Comparison of ENCODE assay signal across 9 cellular contexts in the genomic region with DNA sequence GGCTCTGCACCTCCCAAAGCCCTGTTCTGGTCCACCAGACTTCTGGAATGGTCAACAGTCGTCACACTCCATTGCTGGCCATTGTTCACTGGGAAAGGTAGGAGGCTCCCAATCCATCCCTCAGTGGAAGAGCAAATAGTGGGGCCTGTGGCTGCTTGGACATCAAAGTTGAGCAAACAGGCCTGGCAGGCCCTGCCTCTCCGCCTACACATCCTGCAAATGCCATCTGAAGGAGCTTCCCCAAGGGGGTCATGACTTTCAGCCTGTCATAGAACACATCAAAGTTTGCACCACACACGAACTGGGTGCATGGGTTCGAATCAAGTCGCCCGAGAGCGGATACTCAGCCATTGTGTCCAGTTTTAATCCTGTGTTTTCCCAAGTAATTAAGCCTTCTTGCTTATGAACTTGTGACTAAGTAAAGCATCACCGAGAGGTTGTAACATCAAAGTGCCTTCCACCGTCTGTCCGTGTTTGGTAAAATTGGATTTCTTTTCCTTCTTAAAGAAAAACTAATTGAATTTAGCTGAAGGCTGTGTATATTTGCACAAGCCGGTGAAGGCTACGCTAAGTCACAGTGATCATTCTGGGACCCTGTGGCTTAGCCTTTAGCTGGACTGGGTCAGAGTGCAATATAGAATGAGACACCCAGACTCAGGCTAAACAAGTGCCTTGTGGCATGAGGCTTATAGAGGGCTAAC.
"Had no signal": no experiment of that assay in that cellular context is flagged by ENCODE, and none has a peak within 500 bp of the region (broad histone marks: within the 10 kb centered on the region; RNA-seq: fewer than 3 reads in every experiment).

No MANE protein-coding gene starts in this region.

- H3K27me3 Mint-ChIP-seq: activated T-helper 17 cell treated with anti-CD3 and anti-CD28 coated beads, Interleukin-2, amount 50 U/mL, for 72 hours had no signal

- H3K9me3 Mint-ChIP-seq: activated naive CD4-positive, alpha-beta T cell treated with anti-CD3 and anti-CD28 coated beads for 36 hours; activated T-helper 17 cell treated with anti-CD3 and anti-CD28 coated beads, Interleukin-2, amount 50 U/mL, for 72 hours had no signal

- H3K27me3 ChIP-seq: dorsolateral prefrontal cortex, pancreas, tibial artery had no signal

- H3K27ac Mint-ChIP-seq: activated naive CD4-positive, alpha-beta T cell treated with anti-CD3 and anti-CD28 coated beads for 36 hours; activated T-helper 17 cell treated with anti-CD3 and anti-CD28 coated beads, Interleukin-2, amount 50 U/mL, for 72 hours had no signal

- H3K4me1 ChIP-seq: pancreas had no signal

- H3K4me3 Mint-ChIP-seq: activated naive CD4-positive, alpha-beta T cell treated with anti-CD3 and anti-CD28 coated beads for 36 hours; activated T-helper 17 cell treated with anti-CD3 and anti-CD28 coated beads, Interleukin-2, amount 50 U/mL, for 72 hours had no signal

- H3K36me3 ChIP-seq: pancreas had no signal

- H3K4me3 ChIP-seq: dorsolateral prefrontal cortex, pancreas, skin epidermis, tibial artery had no signal

- ATAC-seq: activated T-helper 17 cell treated with anti-CD3 and anti-CD28 coated beads, Interleukin-2, amount 50 U/mL, for 72 hours; esophagus mucosa; pancreas had no signal

- H3K9me3 ChIP-seq: pancreas, tibial artery had no signal

- DNase-seq: activated CD4-positive, alpha-beta T cell treated with anti-CD3 and anti-CD28 coated beads, Interleukin-2, amount 50 U/mL, for 1 hour; activated naive CD4-positive, alpha-beta T cell treated with anti-CD3 and anti-CD28 coated beads for 36 hours; activated T-cell treated with anti-CD3 and anti-CD28 coated beads for 4 hours; dorsolateral prefrontal cortex; pancreas; tibial artery had no signal
